In genomic region chrX:150506020-150506419, GRCh38 we compare ENCODE assay signal across 2 cellular contexts.
TF ChIP-seq lines count a peak whose summit lies in the region.

No MANE protein-coding gene starts in this region.

TF ChIP-seq in GM23338, 12 proteins besides CTCF, POLR2A, EP300 and RAD21:
- TF ChIP-seq NANOG (IDR thresholded peaks at IDR 0.05; ENCODE audit: borderline replicate concordance): no peak
- no peak for TF ChIP-seq EZH2 (IDR thresholded peaks at IDR 0.05; ENCODE audit: low read depth, unreplicated experiment)
- TF ChIP-seq ZNF114 (CRISPR knock-in tag; IDR thresholded peaks at IDR 0.05): no peak
- TF ChIP-seq POLR2AphosphoS5 (IDR thresholded peaks at IDR 0.05; ENCODE audit: low read depth): no peak
- no peak for TF ChIP-seq JUNB (IDR thresholded peaks at IDR 0.05; ENCODE audit: unreplicated experiment)
- no peak for TF ChIP-seq STAT1 (IDR thresholded peaks at IDR 0.05; ENCODE audit: unreplicated experiment)
- no peak for TF ChIP-seq ZNF462 (CRISPR knock-in tag; IDR thresholded peaks at IDR 0.05)
- TF ChIP-seq REST (IDR thresholded peaks at IDR 0.05; ENCODE audit: unreplicated experiment): no peak
- no peak for TF ChIP-seq EZH2phosphoT487 (IDR thresholded peaks at IDR 0.05; ENCODE audit: unreplicated experiment)
- TF ChIP-seq, protein P1, sequence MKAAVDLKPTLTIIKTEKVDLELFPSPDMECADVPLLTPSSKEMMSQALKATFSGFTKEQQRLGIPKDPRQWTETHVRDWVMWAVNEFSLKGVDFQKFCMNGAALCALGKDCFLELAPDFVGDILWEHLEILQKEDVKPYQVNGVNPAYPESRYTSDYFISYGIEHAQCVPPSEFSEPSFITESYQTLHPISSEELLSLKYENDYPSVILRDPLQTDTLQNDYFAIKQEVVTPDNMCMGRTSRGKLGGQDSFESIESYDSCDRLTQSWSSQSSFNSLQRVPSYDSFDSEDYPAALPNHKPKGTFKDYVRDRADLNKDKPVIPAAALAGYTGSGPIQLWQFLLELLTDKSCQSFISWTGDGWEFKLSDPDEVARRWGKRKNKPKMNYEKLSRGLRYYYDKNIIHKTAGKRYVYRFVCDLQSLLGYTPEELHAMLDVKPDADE (IDR thresholded peaks at IDR 0.05): no peak
- no peak for TF ChIP-seq ZNF331 (CRISPR knock-in tag; IDR thresholded peaks at IDR 0.05; ENCODE audit: low read depth)
- no peak for TF ChIP-seq CREB1 (CRISPR knock-in tag; IDR thresholded peaks at IDR 0.05; ENCODE audit: low read depth)
TF ChIP-seq in GM23338: peak in this region for 0.

TF ChIP-seq in endothelial cell of umbilical vein, 7 proteins besides CTCF, POLR2A, EP300 and RAD21 (continued from another document):
- TF ChIP-seq JUN (IDR thresholded peaks at IDR 0.05; ENCODE audit: borderline replicate concordance, insufficient read depth, insufficient read length, low read depth) (no peak), FOS (IDR thresholded peaks at IDR 0.05; ENCODE audit: borderline replicate concordance, insufficient read depth, low read length) (no peak), GATA2 (IDR thresholded peaks at IDR 0.05; ENCODE audit: insufficient read depth, insufficient read length, low read depth, low read length) (no peak)
